Comparison of ENCODE assay signal across 8 cellular contexts in the genomic region with DNA sequence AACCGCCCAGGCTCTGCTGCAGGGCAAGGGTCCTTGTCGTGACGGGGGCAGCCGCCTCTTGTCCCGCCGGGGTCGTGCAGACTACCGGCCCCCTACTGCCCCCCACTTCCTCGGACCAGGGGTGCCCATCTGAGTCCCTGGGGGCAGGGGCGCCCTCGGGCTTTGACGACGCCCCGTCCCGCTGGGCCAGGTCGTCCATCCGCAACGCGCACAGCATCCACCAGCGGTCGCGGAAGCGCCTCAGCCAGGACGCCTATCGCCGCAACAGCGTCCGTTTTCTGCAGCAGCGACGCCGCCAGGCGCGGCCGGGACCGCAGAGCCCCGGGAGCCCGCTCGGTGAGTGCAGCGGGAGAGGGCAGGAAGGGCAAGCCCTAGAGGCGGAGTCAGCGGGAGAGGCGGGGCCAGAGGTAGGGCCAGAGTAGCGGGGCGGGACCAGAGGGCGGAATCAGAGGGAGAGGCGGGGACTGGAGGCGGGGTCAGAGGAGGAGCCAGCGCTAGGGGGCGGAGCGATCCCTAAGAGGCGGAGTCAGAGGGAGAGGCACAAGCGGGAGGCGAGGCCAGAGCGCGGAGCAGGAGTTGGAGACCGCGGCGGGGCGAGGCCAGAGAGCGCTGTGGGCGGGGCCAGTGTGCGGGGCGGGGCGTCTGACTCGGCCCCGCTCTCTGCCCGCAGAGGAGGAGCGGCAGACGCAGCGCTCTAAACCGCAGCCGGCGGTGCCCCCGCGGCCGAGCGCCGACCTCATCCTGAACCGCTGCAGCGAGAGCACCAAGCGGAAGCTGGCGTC. TPM values are rescaled to one million over a fixed set of nuclear protein-coding genes. Genes with fewer than 3 reads are reported as not detected.
A peak's percentile ranks its signal among the peaks of the same experiment; 100 is the strongest.
DNase-seq lines count a peak whose midpoint lies in the region; ATAC-seq lines count a peak whose summit lies in the region.
"Not testable (repeated sequence)": the region's sequence is repeated elsewhere in the genome, so short reads cannot be mapped to it uniquely, and the experiment has no call there.

No MANE protein-coding gene starts in this region.

- peak in 13 of 14 donors; percentile 34 to 89 (median 82) for DNase-seq in C1 segment of cervical spinal cord (lab: John Stamatoyannopoulos, UW)
- DNase-seq in NCI-H748 (lab: John Stamatoyannopoulos, UW; ENCODE audit: unreplicated experiment) = peak; percentile 74
- peak; percentile 99 for DNase-seq in activated CD4-positive, alpha-beta T cell treated with anti-CD3 and anti-CD28 coated beads, Interleukin-2, amount 10 ng/mL, durations not matched to agents 24 days and 14 days
- DNase-seq in central memory CD8-positive, alpha-beta T cell (ENCODE audit: low spot score in 2 of 2) = peak; percentile 98 to 99
- DNase-seq in left lobe of liver (ENCODE audit: low spot score) = peak; percentile 97
- DNase-seq in stimulated activated CD4-positive, alpha-beta T cell treated with anti-CD3 and anti-CD28 coated beads, Interleukin-1b, Interleukin-23, amount 100 ng/mL, for 1 hour (ENCODE audit: low read depth in 2 of 2) = peak; percentile 90 to 97

- peak overlapping the region; percentile 41 for H3K4me3 Mint-ChIP-seq in activated CD4-positive, alpha-beta T cell treated with anti-CD3 and anti-CD28 coated beads, Interleukin-2, amount 10 ng/mL, durations not matched to agents 24 days and 14 days
- H3K4me3 Mint-ChIP-seq in central memory CD8-positive, alpha-beta T cell = peak overlapping the region; percentile 46

- intact Hi-C loops in activated CD4-positive, alpha-beta T cell treated with anti-CD3 and anti-CD28 coated beads, Interleukin-2, amount 10 ng/mL, durations not matched to agents 24 days and 14 days (cut with micrococcal nuclease) = not testable (repeated sequence)

- not testable (repeated sequence) for H3K27me3 Mint-ChIP-seq in activated CD4-positive, alpha-beta T cell treated with anti-CD3 and anti-CD28 coated beads, Interleukin-2, amount 10 ng/mL, durations not matched to agents 24 days and 14 days; central memory CD8-positive, alpha-beta T cell

- ATAC-seq in GM21423 (IDR thresholded peaks at IDR 0.05; ENCODE audit: unreplicated experiment) (peak; percentile 88), HG03571 (IDR thresholded peaks at IDR 0.05; ENCODE audit: unreplicated experiment) (peak; percentile 86), left lobe of liver (peak; percentile 94)
- peak; percentile 85 for ATAC-seq in central memory CD8-positive, alpha-beta T cell (replicated peaks; ENCODE audit: extremely low read depth, poor library complexity, severe bottlenecking)

- H3K27ac Mint-ChIP-seq in activated CD4-positive, alpha-beta T cell treated with anti-CD3 and anti-CD28 coated beads, Interleukin-2, amount 10 ng/mL, durations not matched to agents 24 days and 14 days; central memory CD8-positive, alpha-beta T cell (ENCODE audit: low read depth): not testable (repeated sequence)

- H3K4me1 Mint-ChIP-seq in activated CD4-positive, alpha-beta T cell treated with anti-CD3 and anti-CD28 coated beads, Interleukin-2, amount 10 ng/mL, durations not matched to agents 24 days and 14 days; central memory CD8-positive, alpha-beta T cell: not testable (repeated sequence)

- H3K9me3 Mint-ChIP-seq in activated CD4-positive, alpha-beta T cell treated with anti-CD3 and anti-CD28 coated beads, Interleukin-2, amount 10 ng/mL, durations not matched to agents 24 days and 14 days; central memory CD8-positive, alpha-beta T cell: not testable (repeated sequence)

- not testable (repeated sequence) for H3K36me3 Mint-ChIP-seq in activated CD4-positive, alpha-beta T cell treated with anti-CD3 and anti-CD28 coated beads, Interleukin-2, amount 10 ng/mL, durations not matched to agents 24 days and 14 days (ENCODE audit: low read depth); central memory CD8-positive, alpha-beta T cell (ENCODE audit: insufficient read depth)

RNA-seq across cellular contexts. Expression of a gene that starts 14.7 kb away (rescaled TPM):
- total RNA-seq in activated CD4-positive, alpha-beta T cell treated with anti-CD3 and anti-CD28 coated beads, Interleukin-2, amount 10 ng/mL, durations not matched to agents 24 days and 14 days = 0.54 TPM in 1 of 2 replicates, not detected in the other
- 1.0 TPM for total RNA-seq in left lobe of liver

Comparison
In these comparisons a context has a peak if more than half of its experiments do, and no peak if none do; other contexts are left out.
1. Peak in every context shown above with its lines: DNase-seq and ATAC-seq.